ENCODE assay signal across 20 cellular contexts in genomic region chr3:196444495-196444894, GRCh38. TPM values are rescaled to one million over a fixed set of nuclear protein-coding genes. Genes with fewer than 3 reads are reported as not detected.
DNase-seq lines count a peak whose midpoint lies in the region; ATAC-seq and TF ChIP-seq lines count a peak whose summit lies in the region.
"Had no signal": no experiment of that assay in that cellular context is flagged by ENCODE, and none has a peak within 500 bp of the region (broad histone marks: within the 10 kb centered on the region; RNA-seq: fewer than 3 reads in every experiment).

No MANE protein-coding gene starts in this region.

- H4K8ac ChIP-seq in mesenchymal stem cell (ENCODE audit: low read length): no peak overlapping the region

- peaks cover 30% of the 10 kb centered on the region for H3F3A ChIP-seq in SK-N-SH (replicated peaks; ENCODE audit: insufficient read depth)

- ATAC-seq in SK-N-SH treated with all-trans-retinoic acid at 6 μM for 48 hours (no peak), GM21360 (IDR thresholded peaks at IDR 0.05; ENCODE audit: unreplicated experiment) (no peak), HG03439 (IDR thresholded peaks at IDR 0.05; ENCODE audit: unreplicated experiment) (no peak)

- no peak overlapping the region for H2BK15ac ChIP-seq in mesenchymal stem cell (ENCODE audit: low read depth, poor library complexity, severe bottlenecking)

- 96% methylated on average over 2 of the region's 2 CpGs for WGBS in SK-N-SH (ENCODE audit: low lambda C conversion rate)
- 83% methylated on average over 2 of the region's 2 CpGs for WGBS in mesenchymal stem cell

- H3K18ac ChIP-seq in mesenchymal stem cell (ENCODE audit: low read depth in 1 of 2, low read length in 2 of 2): no peak overlapping the region

- DNase-seq in SK-N-SH: no peak
- DNase-seq in SK-N-MC (ENCODE audit: low read depth, low spot score): no peak
- DNase-seq in mesenchymal stem cell: no peak
- no peak for DNase-seq in activated naive CD4-positive, alpha-beta T cell treated with Interleukin-2 at 50 U/mL for 16 hours
- no peak for DNase-seq in GM19240 (ENCODE audit: insufficient read length, low spot score)
- DNase-seq: 8988T; AML-193; DMS79; H7; NCI-H1105 treated with DMSO at 0.1 percent for 48 hours; NCI-H2029 treated with DMSO at 0.1 percent for 48 hours; NCI-H226; NCI-H524; NCI-H774; NK-92 treated with Interleukin-12 subunit alpha and Interleukin-12 subunit beta, amount 100 ng/mL, for 24 hours; SJCRH30 had no signal

- H3K27me3 ChIP-seq in SK-N-SH (ENCODE audit: insufficient read depth) (no peaks in the 10 kb centered on the region), mesenchymal stem cell (ENCODE audit: control insufficient read depth in 1 of 2, insufficient read depth in 1 of 2, low read length in 2 of 2) (no peaks in the 10 kb centered on the region)
- H3K27me3 ChIP-seq: SJCRH30 had no signal

- H3K14ac ChIP-seq in mesenchymal stem cell (ENCODE audit: low read length in 2 of 2): no peak overlapping the region

- H2BK120ac ChIP-seq in mesenchymal stem cell (ENCODE audit: low read depth, low read length): no peak overlapping the region

- H3K36me3 ChIP-seq in SK-N-SH (replicated peaks in 1 of 2; ENCODE audit: control insufficient read depth in 1 of 2, insufficient read depth in 2 of 2, low read length in 1 of 2) (no peaks in the 10 kb centered on the region), SK-N-MC (ENCODE audit: insufficient read depth, low read length) (no peaks in the 10 kb centered on the region), mesenchymal stem cell (ENCODE audit: control insufficient read depth in 1 of 2, insufficient read depth in 2 of 2, low read depth in 1 of 2, low read length in 2 of 2) (no peaks in the 10 kb centered on the region)
- H3K36me3 ChIP-seq: SJCRH30 had no signal

- no peaks in the 10 kb centered on the region for H3K79me1 ChIP-seq in mesenchymal stem cell (replicated peaks; ENCODE audit: low read length, poor library complexity, severe bottlenecking)

- H4K20me1 ChIP-seq in SK-N-SH (ENCODE audit: insufficient read depth): no peaks in the 10 kb centered on the region

- no peak for TF ChIP-seq CTCF in SK-N-SH (IDR thresholded peaks at IDR 0.05)

- H3K9ac ChIP-seq in SK-N-SH (no peak overlapping the region), SK-N-MC (ENCODE audit: insufficient read length) (peak overlapping the region; percentile 50), mesenchymal stem cell (ENCODE audit: low read length) (peak overlapping the region; percentile 38)

- H3K4me2 ChIP-seq in SK-N-SH (peak overlapping the region; percentile 28; the same call in 1 of the 2 replicates), mesenchymal stem cell (ENCODE audit: low read length, poor library complexity, severe bottlenecking) (no peak overlapping the region)

- TF ChIP-seq EP300 in SK-N-SH (IDR thresholded peaks at IDR 0.05; ENCODE audit: borderline replicate concordance in 1 of 2, low read depth in 1 of 2, low read length in 1 of 2): no peak

- no peak overlapping the region for H2AK5ac ChIP-seq in mesenchymal stem cell (ENCODE audit: low read length, severe bottlenecking)

- no peak overlapping the region for H2BK12ac ChIP-seq in mesenchymal stem cell (ENCODE audit: low read length in 2 of 2)

- H4K91ac ChIP-seq in mesenchymal stem cell (ENCODE audit: low read length): no peak overlapping the region

- TF ChIP-seq RAD21 in SK-N-SH (IDR thresholded peaks at IDR 0.05; ENCODE audit: low read length): no peak

- H3K79me2 ChIP-seq in SK-N-SH (ENCODE audit: insufficient read depth): no peaks in the 10 kb centered on the region; the same call in 1 of the 2 replicates

- H3K27ac ChIP-seq in SK-N-SH (ENCODE audit: low read depth in 2 of 2, low read length in 1 of 2): peak overlapping the region in 1 of 2 experiments; percentile 36; a peak in 1 of 4 replicates
- peak overlapping the region; percentile 92 for H3K27ac ChIP-seq in SK-N-MC
- no peak overlapping the region for H3K27ac ChIP-seq in mesenchymal stem cell (ENCODE audit: low read length, poor library complexity, severe bottlenecking)
- H3K27ac ChIP-seq: HL-60, SJCRH30 had no signal

- H3K4ac ChIP-seq in mesenchymal stem cell (ENCODE audit: low read depth in 1 of 2, low read length in 2 of 2): no peak overlapping the region

- H3K4me1 ChIP-seq in SK-N-SH (ENCODE audit: control insufficient read depth in 1 of 2, insufficient read depth in 2 of 2, low read depth in 1 of 2, low read length in 1 of 2): peaks cover 4 to 13% of the 10 kb centered on the region in 2 experiments; a peak in 2 of 4 replicates
- no peaks in the 10 kb centered on the region for H3K4me1 ChIP-seq in mesenchymal stem cell (ENCODE audit: control insufficient read depth, insufficient read depth, low read depth, low read length)
- H3K4me1 ChIP-seq: SJCRH30 had no signal

- CTCF ChIA-PET in SK-N-SH (lab: Yijun Ruan, JAX): interaction anchor here (1.2 kb wide), 1 partner anchor 17 kb away, joined by 4 read pairs; no protein-coding TSS in a partner anchor

- peak overlapping the region; percentile 7; the same call in 1 of the 2 replicates for H2AFZ ChIP-seq in SK-N-SH (ENCODE audit: low read depth)
- no peak overlapping the region for H2AFZ ChIP-seq in mesenchymal stem cell (ENCODE audit: low read depth, low read length)

- H3K9me3 ChIP-seq in SK-N-SH (no peaks in the 10 kb centered on the region), SK-N-MC (ENCODE audit: low read depth, low read length) (no peaks in the 10 kb centered on the region), mesenchymal stem cell (ENCODE audit: control insufficient read depth, low read length) (no peaks in the 10 kb centered on the region)
- H3K9me3 ChIP-seq: SJCRH30 had no signal

- no peaks in the 10 kb centered on the region for H3K9me2 ChIP-seq in SK-N-SH

- POLR2A ChIA-PET in SK-N-SH (lab: Yijun Ruan, JAX): no interaction called here

- H3K23ac ChIP-seq in mesenchymal stem cell (ENCODE audit: low read length in 2 of 2): no peak overlapping the region

- H3K4me3 ChIP-seq in SK-N-SH (ENCODE audit: low read depth in 2 of 2, low read length in 1 of 2): no peak overlapping the region
- peak overlapping the region; percentile 59 for H3K4me3 ChIP-seq in SK-N-MC
- H3K4me3 ChIP-seq in mesenchymal stem cell (ENCODE audit: insufficient read depth in 1 of 2, low read depth in 1 of 2, low read length in 2 of 2): peak overlapping the region in 1 of 2 experiments; percentile 1
- H3K4me3 ChIP-seq: SJCRH30 had no signal

- H2BK5ac ChIP-seq in mesenchymal stem cell (ENCODE audit: low read depth, low read length, poor library complexity, severe bottlenecking): no peak overlapping the region

TF ChIP-seq in SK-N-SH, 30 proteins besides CTCF, POLR2A, EP300 and RAD21 (continues in another document):
- TF ChIP-seq TCF12 (IDR thresholded peaks at IDR 0.05) (no peak), NFIC (IDR thresholded peaks at IDR 0.05; ENCODE audit: borderline replicate concordance) (no peak), ELF1 (IDR thresholded peaks at IDR 0.05) (no peak), USF1 (IDR thresholded peaks at IDR 0.05; ENCODE audit: borderline replicate concordance, low read depth) (no peak), GABPA (IDR thresholded peaks at IDR 0.05; ENCODE audit: low read depth) (no peak), PBX3 (IDR thresholded peaks at IDR 0.05) (no peak)

TF ChIP-seq in SK-N-SH treated with all-trans-retinoic acid at 6 μM for 48 hours, 23 proteins besides CTCF, POLR2A, EP300 and RAD21:
- no peak for TF ChIP-seq PATZ1 (CRISPR knock-in tag; IDR thresholded peaks at IDR 0.05; ENCODE audit: borderline replicate concordance)
- TF ChIP-seq PPARA (CRISPR knock-in tag; IDR thresholded peaks at IDR 0.05; ENCODE audit: borderline replicate concordance): no peak
TF ChIP-seq in SK-N-SH treated with all-trans-retinoic acid at 6 μM for 48 hours: peak in this region for 0.

RNA-seq across cellular contexts. Expression of gene UBXN7, which starts 12.3 kb away (rescaled TPM):
- polyA plus RNA-seq in SK-N-SH (2012; rRNA removed): 6.4 and 8.1 TPM in 2 replicates
- polyA plus RNA-seq in SK-N-SH (2012; cell fraction: cytosol; rRNA removed): 7.3 and 7.6 TPM in 2 replicates
- 5.2 and 9.4 TPM in 2 replicates for polyA plus RNA-seq in SK-N-SH (2012; cell fraction: nucleus; rRNA removed)
- polyA plus RNA-seq in mesenchymal stem cell (2013, experiment 1 of 2): 23.3 TPM
- polyA plus RNA-seq in mesenchymal stem cell (2013, experiment 2 of 2): 20.7 TPM

RNA-seq across cellular contexts. Expression of gene RNF168, which starts 59.1 kb away (rescaled TPM):
- polyA plus RNA-seq in SK-N-SH (2012; rRNA removed): 1.8 and 1.9 TPM in 2 replicates
- polyA plus RNA-seq in SK-N-SH (2012; cell fraction: cytosol; rRNA removed): 2.0 and 2.2 TPM in 2 replicates
- polyA plus RNA-seq in SK-N-SH (2012; cell fraction: nucleus; rRNA removed): 2.6 and 3.3 TPM in 2 replicates
- 14.6 TPM for polyA plus RNA-seq in mesenchymal stem cell (2013, experiment 1 of 2)
- polyA plus RNA-seq in mesenchymal stem cell (2013, experiment 2 of 2): 14.1 TPM
